ENCODE assay signal across 14 cellular contexts in genomic region chrX:64850371-64851082, GRCh38.
DNase-seq lines count a peak whose midpoint lies in the region; ATAC-seq, FAIRE-seq and TF ChIP-seq lines count a peak whose summit lies in the region.
"Had no signal": no experiment of that assay in that cellular context is flagged by ENCODE, and none has a peak within 500 bp of the region (broad histone marks: within the 10 kb centered on the region; RNA-seq: fewer than 3 reads in every experiment).

No MANE protein-coding gene starts in this region.

- H3K4me2 ChIP-seq in DOHH2 (ENCODE audit: low read length) = peak overlapping the region; percentile 51

- H3K27me3 ChIP-seq in DOHH2 (ENCODE audit: control insufficient read depth, low read length) (no peaks in the 10 kb centered on the region), endodermal cell (ENCODE audit: control insufficient read depth, insufficient read depth, low read length, poor library complexity, severe bottlenecking) (no peaks in the 10 kb centered on the region)
- H3K27me3 ChIP-seq: cardiac muscle cell, MG63, thyroid gland had no signal

- no peaks in the 10 kb centered on the region for H3K79me2 ChIP-seq in DOHH2 (ENCODE audit: control insufficient read depth, low read length)

- H3K27ac Mint-ChIP-seq in activated naive CD8-positive, alpha-beta T cell treated with anti-CD3 and anti-CD28 coated beads, Interleukin-2, amount 10 ng/mL, durations not matched to agents 7 days and 5 days = no peak overlapping the region
- no peak overlapping the region for H3K27ac Mint-ChIP-seq in endodermal cell

- H3K9me2 ChIP-seq in DOHH2 (replicated peaks; ENCODE audit: control insufficient read depth, low read length) = no peaks in the 10 kb centered on the region

- H3K27ac ChIP-seq in DOHH2 (ENCODE audit: low read depth, low read length) (peak overlapping the region; percentile 94), endodermal cell (ENCODE audit: low read depth, low read length) (no peak overlapping the region)
- H3K27ac ChIP-seq: cardiac muscle cell, thyroid gland had no signal

- no peak for DNase-seq in GM19239 (ENCODE audit: insufficient read length, low spot score)
- DNase-seq in Jurkat, Clone E6-1 (ENCODE audit: low read depth, low spot score) = peak; percentile 82
- DNase-seq in activated naive CD8-positive, alpha-beta T cell treated with anti-CD3 and anti-CD28 coated beads, Interleukin-2, amount 10 ng/mL, durations not matched to agents 7 days and 5 days = peak; percentile 31
- no peak for DNase-seq in endodermal cell
- no peak for DNase-seq in DMS79 (lab: John Stamatoyannopoulos, UW)
- no peak for DNase-seq in DMS53 treated with DMSO at 0.1 percent for 48 hours (lab: John Stamatoyannopoulos, UW; ENCODE audit: unreplicated experiment)
- DNase-seq: MG63, NCI-H226, T-helper 9 cell, thyroid gland had no signal

- peaks cover 13% of the 10 kb centered on the region for H3K9me3 Mint-ChIP-seq in activated naive CD8-positive, alpha-beta T cell treated with anti-CD3 and anti-CD28 coated beads, Interleukin-2, amount 10 ng/mL, durations not matched to agents 7 days and 5 days
- H3K9me3 Mint-ChIP-seq in endodermal cell = peaks cover 30% of the 10 kb centered on the region

- peaks cover 10% of the 10 kb centered on the region for H3F3A ChIP-seq in DOHH2 (ENCODE audit: control insufficient read depth, insufficient read depth)

- POLR2A ChIA-PET in activated naive CD8-positive, alpha-beta T cell treated with anti-CD3 and anti-CD28 coated beads, Interleukin-2, amount 10 ng/mL, durations not matched to agents 7 days and 5 days (lab: Charles Lee) = interaction anchor here (0.8 to 1.8 kb wide), 3 partner anchors 8 to 184 kb away, joined by 3 to 4 read pairs (median 3); partner anchors contain the start of gene ZC3H12B

- H3K36me3 ChIP-seq in DOHH2 (ENCODE audit: control insufficient read depth, low read length) (peaks cover 46% of the 10 kb centered on the region), endodermal cell (ENCODE audit: control insufficient read depth, insufficient read depth, low read length) (no peaks in the 10 kb centered on the region)
- H3K36me3 ChIP-seq: cardiac muscle cell, MG63, thyroid gland had no signal

- peaks cover 63% of the 10 kb centered on the region for H3K9me3 ChIP-seq in DOHH2 (ENCODE audit: control insufficient read depth, insufficient read depth, low read length)
- no peaks in the 10 kb centered on the region for H3K9me3 ChIP-seq in endodermal cell (ENCODE audit: control insufficient read depth, low read length)
- H3K9me3 ChIP-seq: MG63, thyroid gland had no signal

- H3K4me1 Mint-ChIP-seq in activated naive CD8-positive, alpha-beta T cell treated with anti-CD3 and anti-CD28 coated beads, Interleukin-2, amount 10 ng/mL, durations not matched to agents 7 days and 5 days = peaks cover 24% of the 10 kb centered on the region
- H3K4me1 Mint-ChIP-seq in endodermal cell = no peaks in the 10 kb centered on the region

- H3K27me3 Mint-ChIP-seq in activated naive CD8-positive, alpha-beta T cell treated with anti-CD3 and anti-CD28 coated beads, Interleukin-2, amount 10 ng/mL, durations not matched to agents 7 days and 5 days = no peaks in the 10 kb centered on the region
- H3K27me3 Mint-ChIP-seq in endodermal cell (ENCODE audit: insufficient read depth) = no peaks in the 10 kb centered on the region

- H3K4me1 ChIP-seq in DOHH2 (ENCODE audit: control insufficient read depth, low read length) = peaks cover 51% of the 10 kb centered on the region
- H3K4me1 ChIP-seq in endodermal cell (ENCODE audit: control insufficient read depth, insufficient read depth, low read length) = no peaks in the 10 kb centered on the region
- H3K4me1 ChIP-seq: thyroid gland had no signal

- WGBS in endodermal cell (ENCODE audit: insufficient coverage in 1 of 2, insufficient read length in 1 of 2), 2 experiments = 90% methylated on average over 6 of the region's 6 CpGs; no CpG with 5 or more reads in 1 of the 2 experiments

- ATAC-seq in activated naive CD8-positive, alpha-beta T cell treated with anti-CD3 and anti-CD28 coated beads, Interleukin-2, amount 10 ng/mL, durations not matched to agents 7 days and 5 days (ENCODE audit: low read depth) = peak; percentile 80
- ATAC-seq in GM18498 (IDR thresholded peaks at IDR 0.05; ENCODE audit: unreplicated experiment) = no peak
- ATAC-seq: sciatic nerve had no signal

- peak; percentile 99 for FAIRE-seq in GM19239 (lab: Jason Lieb, UNC)

- peak overlapping the region; percentile 50 for H3K4me3 Mint-ChIP-seq in activated naive CD8-positive, alpha-beta T cell treated with anti-CD3 and anti-CD28 coated beads, Interleukin-2, amount 10 ng/mL, durations not matched to agents 7 days and 5 days
- H3K4me3 Mint-ChIP-seq in endodermal cell = no peak overlapping the region

- TF ChIP-seq CTCF in DOHH2 (IDR thresholded peaks at IDR 0.05; ENCODE audit: low read depth, low read length, poor library complexity, severe bottlenecking) = no peak
- no peak for TF ChIP-seq CTCF in endodermal cell (conservative IDR thresholded peaks at IDR 0.05)

- H3K36me3 Mint-ChIP-seq in activated naive CD8-positive, alpha-beta T cell treated with anti-CD3 and anti-CD28 coated beads, Interleukin-2, amount 10 ng/mL, durations not matched to agents 7 days and 5 days = peaks cover 27% of the 10 kb centered on the region
- H3K36me3 Mint-ChIP-seq in endodermal cell (ENCODE audit: low read depth) = no peaks in the 10 kb centered on the region

- H4K20me1 ChIP-seq in DOHH2 (ENCODE audit: control insufficient read depth, insufficient read depth, low read depth, low read length) = no peaks in the 10 kb centered on the region

- H3K9ac ChIP-seq in endodermal cell (ENCODE audit: extremely low read depth, low read length, poor library complexity, severe bottlenecking) = no peak overlapping the region

- H3K4me3 ChIP-seq in DOHH2 (ENCODE audit: low read length) = peak overlapping the region; percentile 46
- no peak overlapping the region for H3K4me3 ChIP-seq in Jurkat, Clone E6-1 (ENCODE audit: low read length)
- no peak overlapping the region for H3K4me3 ChIP-seq in endodermal cell (ENCODE audit: low read length)
- H3K4me3 ChIP-seq: cardiac muscle cell, MG63, thyroid gland had no signal

Comparison
In these comparisons a context has a peak if more than half of its experiments do, and no peak if none do; other contexts are left out.
1. DNase-seq: peak in Jurkat, Clone E6-1 (single experiment) and activated naive CD8-positive, alpha-beta T cell treated with anti-CD3 and anti-CD28 coated beads, Interleukin-2, amount 10 ng/mL, durations not matched to agents 7 days and 5 days (single experiment); none in GM19239 (single experiment), endodermal cell (single experiment), DMS79 (single experiment) and DMS53 treated with DMSO at 0.1 percent for 48 hours (single experiment).